ENCODE assay signal across 1 cellular context in the genomic region with DNA sequence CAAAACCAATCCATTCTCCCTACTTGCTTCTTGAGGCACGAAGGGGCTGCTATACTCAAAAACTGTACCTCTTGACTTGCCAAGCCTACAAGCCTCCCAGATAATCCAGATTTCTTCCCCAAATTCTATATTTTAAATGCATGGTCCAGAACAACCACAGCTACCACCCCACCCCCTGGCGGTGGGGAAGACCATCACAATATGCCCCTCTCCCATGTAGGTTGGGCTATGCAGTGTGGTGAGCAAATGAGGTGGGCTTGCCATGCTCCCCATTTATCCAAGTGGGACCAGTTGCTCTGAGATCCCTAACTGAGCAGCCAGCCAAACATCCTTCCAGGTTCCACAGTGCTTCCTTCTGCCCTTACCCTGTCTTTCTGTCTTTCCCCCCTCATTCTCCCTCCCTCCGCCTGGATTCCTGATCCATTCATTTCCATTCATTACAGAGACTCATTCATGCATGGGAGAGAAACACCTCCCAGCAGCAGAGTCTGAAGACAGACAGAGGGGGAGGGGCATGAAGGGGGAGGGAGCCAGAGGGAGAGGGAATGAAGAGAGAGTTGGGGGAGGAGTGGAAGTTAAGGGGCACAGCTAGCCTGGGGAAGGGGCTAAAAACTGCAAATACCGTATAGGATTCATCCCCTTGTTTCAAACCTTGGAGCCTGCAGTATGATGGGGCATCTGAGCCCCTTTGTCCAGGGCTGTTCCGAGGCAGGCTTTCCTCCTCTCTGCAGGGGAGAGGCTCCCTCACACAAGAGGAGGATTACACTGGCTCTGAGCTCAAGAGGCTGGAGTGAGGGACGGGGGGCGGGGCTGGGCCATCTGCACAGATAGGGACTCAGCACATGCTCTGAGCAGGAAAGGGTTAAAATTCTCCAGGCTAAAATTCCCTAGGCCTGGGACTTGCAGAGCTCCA.
TF ChIP-seq lines count a peak whose summit lies in the region.

No MANE protein-coding gene starts in this region.

TF ChIP-seq in K562, 482 proteins besides CTCF, POLR2A, EP300 and RAD21:
- TF ChIP-seq KAT8 (IDR thresholded peaks at IDR 0.05; ENCODE audit: low read depth) (no peak), FOSL1 (tag; conservative IDR thresholded peaks at IDR 0.05) (no peak), MBD1 (CRISPR knock-in tag; IDR thresholded peaks at IDR 0.05) (no peak), ARID1B (IDR thresholded peaks at IDR 0.05) (no peak), SP2 (IDR thresholded peaks at IDR 0.05; ENCODE audit: extremely low read depth, low read depth, low read length, poor library complexity, severe bottlenecking) (no peak), KDM1A (IDR thresholded peaks at IDR 0.05) (0 out of 4 replicates have a peak, but pooled peaks of 1 of the 2 experiments have one; percentile 9), JUNB (CRISPR knock-in tag; conservative IDR thresholded peaks at IDR 0.05) (no peak)
TF ChIP-seq in K562: peak in this region for 1.
